In genomic region chr22:46360097-46360496, GRCh38 we compare ENCODE assay signal across 1 cellular context.
TF ChIP-seq lines count a peak whose summit lies in the region.

No MANE protein-coding gene starts in this region.

TF ChIP-seq in HCT116, 20 proteins besides CTCF, POLR2A, EP300 and RAD21 (continued from another document):
- no peak for TF ChIP-seq POLR2AphosphoS5 (IDR thresholded peaks at IDR 0.05; ENCODE audit: low read depth, low read length)
- TF ChIP-seq SIN3A (IDR thresholded peaks at IDR 0.05; ENCODE audit: low read depth): no peak
- TF ChIP-seq TCF7L2 (IDR thresholded peaks at IDR 0.05; ENCODE audit: borderline replicate concordance, extremely low read depth, insufficient read depth, insufficient read length): no peak
- TF ChIP-seq EZH2phosphoT487 (IDR thresholded peaks at IDR 0.05; ENCODE audit: borderline replicate concordance): no peak
- TF ChIP-seq EGR1 (IDR thresholded peaks at IDR 0.05; ENCODE audit: low read depth): no peak
- TF ChIP-seq REST (IDR thresholded peaks at IDR 0.05; ENCODE audit: low read depth): no peak
- TF ChIP-seq ZFX (IDR thresholded peaks at IDR 0.05): no peak
